ENCODE assay signal across 18 cellular contexts in the genomic region with DNA sequence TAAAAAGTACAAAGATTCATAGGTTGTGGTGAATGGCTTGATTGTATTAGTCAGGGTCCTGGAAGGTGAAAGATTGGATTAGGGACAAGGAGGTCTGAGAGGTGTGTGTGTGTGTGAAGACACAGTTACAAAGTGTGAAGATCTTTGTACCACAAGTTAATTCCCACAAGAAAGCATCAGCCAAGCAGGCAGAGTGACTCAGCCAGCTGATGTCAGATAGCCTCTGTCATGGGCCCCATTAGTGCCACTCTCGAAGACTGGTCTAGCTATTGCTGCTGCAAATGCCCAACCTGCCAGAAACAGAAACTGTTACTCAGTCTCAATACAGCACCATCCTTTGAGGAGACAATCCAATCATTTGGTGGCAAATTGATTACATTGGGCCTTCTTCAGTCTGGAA.
DNase-seq lines count a peak whose midpoint lies in the region; ATAC-seq and TF ChIP-seq lines count a peak whose summit lies in the region.
"Had no signal": no experiment of that assay in that cellular context is flagged by ENCODE, and none has a peak within 500 bp of the region (broad histone marks: within the 10 kb centered on the region; RNA-seq: fewer than 3 reads in every experiment).

No MANE protein-coding gene starts in this region.

- no peak overlapping the region for H3K27ac Mint-ChIP-seq in HFFc6
- H3K27ac Mint-ChIP-seq: CD8-positive, alpha-beta T cell; nephron had no signal

- H3K27me3 Mint-ChIP-seq in HFFc6 (ENCODE audit: insufficient read depth) = no peaks in the 10 kb centered on the region; the same call in 1 of the 2 replicates

- ATAC-seq in psoas muscle = peak in 3 of 4 donors; percentile 43 to 77 (median 59)
- no peak for ATAC-seq in GM18873 (IDR thresholded peaks at IDR 0.05; ENCODE audit: low FRiP score, unreplicated experiment)
- ATAC-seq in HG03097 (IDR thresholded peaks at IDR 0.05; ENCODE audit: low FRiP score, unreplicated experiment) = no peak
- no peak for ATAC-seq in GM19351 (IDR thresholded peaks at IDR 0.05; ENCODE audit: unreplicated experiment)
- ATAC-seq: CD8-positive, alpha-beta T cell had no signal

- no peaks in the 10 kb centered on the region for H3K27me3 ChIP-seq in psoas muscle (ENCODE audit: insufficient read depth in 3 of 3, low read length in 2 of 3)
- H3K27me3 ChIP-seq: colonic mucosa, spleen had no signal

- H3K4me3 ChIP-seq in epithelial cell of esophagus (ENCODE audit: low read length) (no peak overlapping the region), psoas muscle (no peak overlapping the region)
- H3K4me3 ChIP-seq: colonic mucosa, HAP-1, spleen had no signal

- H3K9me3 ChIP-seq in psoas muscle = peaks cover 9% of the 10 kb centered on the region
- H3K9me3 ChIP-seq: colonic mucosa had no signal

- TF ChIP-seq CTCF in HFFc6 (IDR thresholded peaks at IDR 0.05) (no peak), epithelial cell of esophagus (IDR thresholded peaks at IDR 0.05; ENCODE audit: insufficient read depth, low read depth, low read length, missing control alignments) (no peak), psoas muscle (IDR thresholded peaks at IDR 0.05) (no peak)

- no peaks in the 10 kb centered on the region for H3K9me3 Mint-ChIP-seq in HFFc6

- no peak overlapping the region for H3K27ac ChIP-seq in psoas muscle
- H3K27ac ChIP-seq: colonic mucosa, spleen had no signal

- peaks cover 15% of the 10 kb centered on the region for H3K36me3 Mint-ChIP-seq in HFFc6 (ENCODE audit: low read depth)
- H3K36me3 Mint-ChIP-seq: CD8-positive, alpha-beta T cell had no signal

- no peaks in the 10 kb centered on the region for H3K4me1 Mint-ChIP-seq in HFFc6 (ENCODE audit: low read depth)
- H3K4me1 Mint-ChIP-seq: nephron had no signal

- 50 to 100% (median 73%) methylated on average over 1 of the region's 1 CpG for WGBS in psoas muscle, 3 donors

- no peak overlapping the region for H3K4me3 Mint-ChIP-seq in HFFc6
- H3K4me3 Mint-ChIP-seq: CD8-positive, alpha-beta T cell; nephron had no signal

- no peaks in the 10 kb centered on the region for H3K4me1 ChIP-seq in psoas muscle
- H3K4me1 ChIP-seq: colonic mucosa, HAP-1 had no signal

- peak; percentile 16 for DNase-seq in activated CD8-positive, alpha-beta memory T cell treated with anti-CD3 and anti-CD28 coated beads, Interleukin-2, amount 50 U/mL, for 4 hours
- no peak for DNase-seq in activated CD8-positive, alpha-beta memory T cell treated with anti-CD3 and anti-CD28 coated beads for 24 hours
- DNase-seq in HFFc6 = peak; percentile 8
- DNase-seq in epithelial cell of esophagus (ENCODE audit: low read depth) = peak; percentile 53
- DNase-seq in psoas muscle = no peak
- DNase-seq: activated effector memory CD4-positive, alpha-beta T cell treated with anti-CD3 and anti-CD28 coated beads, Interleukin-2, amount 50 U/mL, for 16 hours; CD8-positive, alpha-beta T cell; colonic mucosa; DMS79; NCI-H1417 treated with DMSO at 0.1 percent for 48 hours; RPMI8226; spleen; stimulated activated naive CD4-positive, alpha-beta T cell treated with Interleukin-2 at 50 U/mL for 16 hours had no signal

- H3K36me3 ChIP-seq in psoas muscle (ENCODE audit: insufficient read depth in 1 of 2, low read depth in 1 of 2) = no peaks in the 10 kb centered on the region
- H3K36me3 ChIP-seq: colonic mucosa, HAP-1, spleen had no signal

- intact Hi-C loops in psoas muscle (cut with DNase I) = no loop called here

Comparison
In these comparisons a context has a peak if more than half of its experiments do, and no peak if none do; other contexts are left out.
1. DNase-seq: peak in activated CD8-positive, alpha-beta memory T cell treated with anti-CD3 and anti-CD28 coated beads, Interleukin-2, amount 50 U/mL, for 4 hours (single experiment), HFFc6 (single experiment) and epithelial cell of esophagus (single experiment); none in activated CD8-positive, alpha-beta memory T cell treated with anti-CD3 and anti-CD28 coated beads for 24 hours (single experiment) and psoas muscle (0 of 2).
2. ATAC-seq: peak in psoas muscle (3 of 4); none in GM18873 (single experiment), HG03097 (single experiment) and GM19351 (single experiment).